ENCODE assay signal across 1 cellular context in genomic region chr1:239558992-239559391, GRCh38.
TF ChIP-seq lines count a peak whose summit lies in the region.

No MANE protein-coding gene starts in this region.

TF ChIP-seq in GM12878, 131 proteins besides CTCF, POLR2A, EP300 and RAD21 (continued from another document):
- no peak for TF ChIP-seq E4F1 (IDR thresholded peaks at IDR 0.05; ENCODE audit: borderline replicate concordance, partially characterized antibody)
- no peak for TF ChIP-seq TCF3 (IDR thresholded peaks at IDR 0.05; ENCODE audit: borderline replicate concordance, insufficient read depth, low read depth, low read length)
- no peak for TF ChIP-seq STAT3 (IDR thresholded peaks at IDR 0.05; ENCODE audit: low read depth, low read length)
- TF ChIP-seq LARP7 (IDR thresholded peaks at IDR 0.05): no peak
- TF ChIP-seq ESRRA (IDR thresholded peaks at IDR 0.05; ENCODE audit: low read length): no peak
- no peak for TF ChIP-seq EZH2 (IDR thresholded peaks at IDR 0.05; ENCODE audit: borderline replicate concordance, control insufficient read depth, low read depth, low read length)
- TF ChIP-seq TCF7 (IDR thresholded peaks at IDR 0.05; ENCODE audit: borderline replicate concordance): no peak
- no peak for TF ChIP-seq REST (IDR thresholded peaks at IDR 0.05; ENCODE audit: low read depth, low read length)
- TF ChIP-seq KAT2A (conservative IDR thresholded peaks at IDR 0.05; ENCODE audit: control insufficient read depth, low read depth, low read length): no peak
- TF ChIP-seq SMARCA5 (IDR thresholded peaks at IDR 0.05): no peak
- no peak for TF ChIP-seq NFIC (IDR thresholded peaks at IDR 0.05; ENCODE audit: low read depth, low read length)
- no peak for TF ChIP-seq NBN (IDR thresholded peaks at IDR 0.05)
- TF ChIP-seq NR2F1 (conservative IDR thresholded peaks at IDR 0.05): no peak
- no peak for TF ChIP-seq ATF3 (IDR thresholded peaks at IDR 0.05; ENCODE audit: borderline replicate concordance, extremely low read depth, low read depth, low read length)
- TF ChIP-seq RBBP5 (conservative IDR thresholded peaks at IDR 0.05): no peak
- no peak for TF ChIP-seq E2F4 (IDR thresholded peaks at IDR 0.05; ENCODE audit: low read depth, low read length)
